Comparison of ENCODE assay signal across 1 cellular context in genomic region chr7:32891800-32892520, GRCh38.
A peak's percentile ranks its signal among the peaks of the same experiment; 100 is the strongest.
TF ChIP-seq lines count a peak whose summit lies in the region.

No MANE protein-coding gene starts in this region.

TF ChIP-seq in K562, 482 proteins besides CTCF, POLR2A, EP300 and RAD21 (continued from another document and continues in another):
- TF ChIP-seq HMBOX1 (IDR thresholded peaks at IDR 0.05) (no peak), ZNF589 (CRISPR knock-in tag; IDR thresholded peaks at IDR 0.05; ENCODE audit: low read depth) (peak; percentile 73; the same call in 1 of the 2 replicates), HIVEP1 (CRISPR knock-in tag; IDR thresholded peaks at IDR 0.05) (peak; percentile 88), ZNF274 (IDR thresholded peaks at IDR 0.05; ENCODE audit: borderline replicate concordance, low read depth, low read length) (no peak), CBX2 (IDR thresholded peaks at IDR 0.05; ENCODE audit: insufficient read depth, low read length, poor library complexity, severe bottlenecking) (no peak), ZNF184 (CRISPR knock-in tag; IDR thresholded peaks at IDR 0.05) (no peak), NCOA4 (IDR thresholded peaks at IDR 0.05; ENCODE audit: partially characterized antibody) (no peak), NFYB (IDR thresholded peaks at IDR 0.05; ENCODE audit: extremely low read depth, insufficient read length) (no peak), ZNF436 (CRISPR knock-in tag; IDR thresholded peaks at IDR 0.05) (no peak), ZNF699 (CRISPR knock-in tag; IDR thresholded peaks at IDR 0.05; ENCODE audit: insufficient replicate concordance) (no peak), BACH1 (tag; IDR thresholded peaks at IDR 0.05) (no peak), E2F1 (CRISPR knock-in tag; IDR thresholded peaks at IDR 0.05) (0 out of 2 replicates have a peak, but pooled peaks have one; percentile 18), PRDM10 (IDR thresholded peaks at IDR 0.05; ENCODE audit: partially characterized antibody) (peak; percentile 78), KLF13 (tag; IDR thresholded peaks at IDR 0.05; ENCODE audit: borderline replicate concordance, low read depth) (no peak), RERE (CRISPR knock-in tag; IDR thresholded peaks at IDR 0.05; ENCODE audit: borderline replicate concordance) (no peak), SRSF9 (IDR thresholded peaks at IDR 0.05; ENCODE audit: borderline replicate concordance, low read depth, low read length) (no peak), SMARCC2 (IDR thresholded peaks at IDR 0.05; ENCODE audit: low read depth) (0 out of 2 replicates have a peak, but pooled peaks have one; percentile 33), ETV1 (tag; conservative IDR thresholded peaks at IDR 0.05; ENCODE audit: low read depth) (peak; percentile 55), ZNF780A (CRISPR knock-in tag; IDR thresholded peaks at IDR 0.05) (no peak), USF2 (CRISPR knock-in tag; IDR thresholded peaks at IDR 0.05) (no peak), E2F6 (IDR thresholded peaks at IDR 0.05; ENCODE audit: borderline replicate concordance in 1 of 2, extremely low read depth in 1 of 2, insufficient read depth in 1 of 2, insufficient read length in 1 of 2, low read depth in 1 of 2, low read length in 1 of 2, poor library complexity in 1 of 2, severe bottlenecking in 1 of 2) (peak; percentile 28 to 63), ZNF511 (CRISPR knock-in tag; IDR thresholded peaks at IDR 0.05) (no peak), ZNF282 (CRISPR knock-in tag; IDR thresholded peaks at IDR 0.05) (no peak), ZFX (CRISPR knock-in tag; IDR thresholded peaks at IDR 0.05) (peak; percentile 92), HDAC2 (IDR thresholded peaks at IDR 0.05) (no peak), ELF1 (tag; IDR thresholded peaks at IDR 0.05) (no peak), SMARCA5 (IDR thresholded peaks at IDR 0.05) (no peak), ETV6 (IDR thresholded peaks at IDR 0.05; ENCODE audit: borderline replicate concordance in 1 of 2, low read depth in 2 of 2, low read length in 1 of 2) (peak in 1 of 2 experiments; percentile 30; a peak in 2 of 4 replicates), ETV6 (CRISPR knock-in tag; IDR thresholded peaks at IDR 0.05; ENCODE audit: borderline replicate concordance) (no peak), ZNF318 (IDR thresholded peaks at IDR 0.05; ENCODE audit: borderline replicate concordance in 1 of 2, low read depth in 1 of 2) (no peak), RNF2 (IDR thresholded peaks at IDR 0.05) (no peak), JUN (IDR thresholded peaks at IDR 0.05; ENCODE audit: borderline replicate concordance, low read depth, low read length) (no peak), JUN (CRISPR knock-in tag; IDR thresholded peaks at IDR 0.05; ENCODE audit: borderline replicate concordance) (no peak), FOXK1 (CRISPR knock-in tag; IDR thresholded peaks at IDR 0.05; ENCODE audit: borderline replicate concordance) (no peak), NR2F6 (CRISPR knock-in tag; IDR thresholded peaks at IDR 0.05) (no peak), CEBPG (CRISPR knock-in tag; IDR thresholded peaks at IDR 0.05) (no peak), CEBPG (tag; conservative IDR thresholded peaks at IDR 0.05 in 1 of 2, IDR thresholded peaks at IDR 0.05 in 1 of 2) (no peak), ZNF586 (CRISPR knock-in tag; conservative IDR thresholded peaks at IDR 0.05) (no peak), ARID2 (IDR thresholded peaks at IDR 0.05) (no peak), CBFA2T3 (IDR thresholded peaks at IDR 0.05) (no peak), NFE2 (IDR thresholded peaks at IDR 0.05; ENCODE audit: low read depth) (no peak)
